In genomic region chr20:41076776-41077175, GRCh38 we compare ENCODE assay signal across 20 cellular contexts. TPM values are rescaled to one million over a fixed set of nuclear protein-coding genes. Genes with fewer than 3 reads are reported as not detected.
DNase-seq lines count a peak whose midpoint lies in the region; ATAC-seq, FAIRE-seq and TF ChIP-seq lines count a peak whose summit lies in the region.
"Had no signal": no experiment of that assay in that cellular context is flagged by ENCODE, and none has a peak within 500 bp of the region (broad histone marks: within the 10 kb centered on the region; RNA-seq: fewer than 3 reads in every experiment).

No MANE protein-coding gene starts in this region.

- H3K27me3 ChIP-seq in RWPE2 (ENCODE audit: insufficient read depth, poor library complexity, severe bottlenecking) = no peaks in the 10 kb centered on the region
- H3K27me3 ChIP-seq: adrenal gland, cardiac muscle cell, esophagus muscularis mucosa, transverse colon had no signal

- H3K4me3 Mint-ChIP-seq in activated naive CD4-positive, alpha-beta T cell treated with anti-CD3 and anti-CD28 coated beads for 36 hours = no peak overlapping the region
- H3K4me3 Mint-ChIP-seq in activated naive CD8-positive, alpha-beta T cell treated with anti-CD3 and anti-CD28 coated beads for 36 hours = no peak overlapping the region
- H3K4me3 Mint-ChIP-seq in stimulated activated memory B cell treated with anti-CD40 and anti-IgM and Interleukin-4, amounts not matched to agents 10 μg/mL and 1 μg/mL and 100 μg/mL, for 72 hours = no peak overlapping the region

- H3K27ac ChIP-seq in RWPE2 (ENCODE audit: poor library complexity, severe bottlenecking) = peak overlapping the region; percentile 71
- H3K27ac ChIP-seq: adrenal gland, esophagus muscularis mucosa, WERI-Rb-1 had no signal

- DNase-seq in activated naive CD4-positive, alpha-beta T cell treated with anti-CD3 and anti-CD28 coated beads for 36 hours = no peak
- DNase-seq in activated naive CD4-positive, alpha-beta T cell (lab: John Stamatoyannopoulos, UW) = no peak
- DNase-seq in RWPE2 (ENCODE audit: low spot score) = no peak
- DNase-seq in activated naive CD8-positive, alpha-beta T cell treated with anti-CD3 and anti-CD28 coated beads for 36 hours = no peak
- DNase-seq in GM19239 (ENCODE audit: insufficient read length, low spot score) = no peak
- no peak for DNase-seq in NCI-H345 (lab: John Stamatoyannopoulos, UW)
- DNase-seq: adrenal gland, DMS79 treated with DMSO at 0.1 percent for 48 hours, IMR-90, NCI-H187 treated with DMSO at 0.1 percent for 48 hours, NCI-H446, nucleus accumbens, right cardiac atrium, transverse colon, WERI-Rb-1 had no signal

- no peak overlapping the region for H3K4me3 ChIP-seq in RWPE2 (ENCODE audit: severe bottlenecking)
- H3K4me3 ChIP-seq: adrenal gland, cardiac muscle cell, esophagus muscularis mucosa, transverse colon had no signal

- peaks cover 52% of the 10 kb centered on the region for H3K4me1 ChIP-seq in RWPE2 (ENCODE audit: insufficient read depth, poor library complexity, severe bottlenecking)

- H3K9me3 Mint-ChIP-seq in activated naive CD4-positive, alpha-beta T cell treated with anti-CD3 and anti-CD28 coated beads for 36 hours = no peaks in the 10 kb centered on the region
- no peaks in the 10 kb centered on the region for H3K9me3 Mint-ChIP-seq in activated naive CD8-positive, alpha-beta T cell treated with anti-CD3 and anti-CD28 coated beads for 36 hours
- H3K9me3 Mint-ChIP-seq in stimulated activated memory B cell treated with anti-CD40 and anti-IgM and Interleukin-4, amounts not matched to agents 10 μg/mL and 1 μg/mL and 100 μg/mL, for 72 hours = no peaks in the 10 kb centered on the region

- intact Hi-C loops in activated naive CD4-positive, alpha-beta T cell treated with anti-CD3 and anti-CD28 coated beads for 36 hours (cut with micrococcal nuclease) = no loop called here

- no peaks in the 10 kb centered on the region for H3K9me3 ChIP-seq in RWPE2 (ENCODE audit: severe bottlenecking)
- H3K9me3 ChIP-seq: adrenal gland, esophagus muscularis mucosa, transverse colon had no signal

- peaks cover 63% of the 10 kb centered on the region for H3K4me1 Mint-ChIP-seq in activated naive CD4-positive, alpha-beta T cell treated with anti-CD3 and anti-CD28 coated beads for 36 hours (ENCODE audit: low read depth)
- peaks cover 54% of the 10 kb centered on the region for H3K4me1 Mint-ChIP-seq in activated naive CD8-positive, alpha-beta T cell treated with anti-CD3 and anti-CD28 coated beads for 36 hours
- peaks cover 47% of the 10 kb centered on the region for H3K4me1 Mint-ChIP-seq in stimulated activated memory B cell treated with anti-CD40 and anti-IgM and Interleukin-4, amounts not matched to agents 10 μg/mL and 1 μg/mL and 100 μg/mL, for 72 hours

- TF ChIP-seq CTCF in RWPE2 (IDR thresholded peaks at IDR 0.05; ENCODE audit: poor library complexity, severe bottlenecking) = no peak

- FAIRE-seq in GM19239 (lab: Jason Lieb, UNC) = no peak
- FAIRE-seq: H1 had no signal

- H3K36me3 ChIP-seq in RWPE2 (ENCODE audit: low read depth) = peaks cover 93% of the 10 kb centered on the region

- H3K27me3 Mint-ChIP-seq in activated naive CD4-positive, alpha-beta T cell treated with anti-CD3 and anti-CD28 coated beads for 36 hours (ENCODE audit: low read depth) = no peaks in the 10 kb centered on the region
- H3K27me3 Mint-ChIP-seq in activated naive CD8-positive, alpha-beta T cell treated with anti-CD3 and anti-CD28 coated beads for 36 hours = no peaks in the 10 kb centered on the region
- H3K27me3 Mint-ChIP-seq in stimulated activated memory B cell treated with anti-CD40 and anti-IgM and Interleukin-4, amounts not matched to agents 10 μg/mL and 1 μg/mL and 100 μg/mL, for 72 hours = no peaks in the 10 kb centered on the region

- H3K36me3 Mint-ChIP-seq in activated naive CD4-positive, alpha-beta T cell treated with anti-CD3 and anti-CD28 coated beads for 36 hours (ENCODE audit: low read depth) = peaks cover 25% of the 10 kb centered on the region
- peaks cover 33% of the 10 kb centered on the region for H3K36me3 Mint-ChIP-seq in activated naive CD8-positive, alpha-beta T cell treated with anti-CD3 and anti-CD28 coated beads for 36 hours
- peaks cover 42% of the 10 kb centered on the region for H3K36me3 Mint-ChIP-seq in stimulated activated memory B cell treated with anti-CD40 and anti-IgM and Interleukin-4, amounts not matched to agents 10 μg/mL and 1 μg/mL and 100 μg/mL, for 72 hours

- H3K27ac Mint-ChIP-seq in activated naive CD4-positive, alpha-beta T cell treated with anti-CD3 and anti-CD28 coated beads for 36 hours = peak overlapping the region; percentile 64
- H3K27ac Mint-ChIP-seq in activated naive CD8-positive, alpha-beta T cell treated with anti-CD3 and anti-CD28 coated beads for 36 hours = peak overlapping the region; percentile 62
- H3K27ac Mint-ChIP-seq in stimulated activated memory B cell treated with anti-CD40 and anti-IgM and Interleukin-4, amounts not matched to agents 10 μg/mL and 1 μg/mL and 100 μg/mL, for 72 hours = peak overlapping the region; percentile 59

- CTCF ChIA-PET in activated naive CD4-positive, alpha-beta T cell treated with anti-CD3 and anti-CD28 coated beads for 36 hours (lab: Charles Lee) = interaction anchor here (0.6 to 3.4 kb wide), 2 partner anchors 11 to 86 kb away, joined by 3 to 20 read pairs; no protein-coding TSS in a partner anchor

- ATAC-seq in RWPE2 (ENCODE audit: low read depth) = no peak
- no peak for ATAC-seq in stimulated activated memory B cell treated with anti-CD40 and anti-IgM and Interleukin-4, amounts not matched to agents 10 μg/mL and 1 μg/mL and 100 μg/mL, for 72 hours
- ATAC-seq in HG03439 (IDR thresholded peaks at IDR 0.05; ENCODE audit: unreplicated experiment) = no peak
- ATAC-seq: right cardiac atrium had no signal

RNA-seq across cellular contexts. Expression of gene TOP1, which starts 48.2 kb away (rescaled TPM):
- total RNA-seq in activated naive CD4-positive, alpha-beta T cell treated with anti-CD3 and anti-CD28 coated beads for 36 hours = 10 to 100 TPM; 91.7 to 92.6 TPM
- 100 to 1,000 TPM in 1 of 2 experiments, 10 to 100 TPM in 1; 99.6 to 102 TPM for total RNA-seq in activated naive CD8-positive, alpha-beta T cell treated with anti-CD3 and anti-CD28 coated beads for 36 hours
